24 cellular contexts compared by ENCODE assay signal in genomic region chr7:12321248-12321647, GRCh38.
DNase-seq lines count a peak whose midpoint lies in the region; TF ChIP-seq lines count a peak whose summit lies in the region.
"Had no signal": no experiment of that assay in that cellular context is flagged by ENCODE, and none has a peak within 500 bp of the region (broad histone marks: within the 10 kb centered on the region; RNA-seq: fewer than 3 reads in every experiment).

No MANE protein-coding gene starts in this region.

- no peaks in the 10 kb centered on the region for H3K9me3 ChIP-seq in neural progenitor cell (ENCODE audit: low read depth)
- H3K9me3 ChIP-seq: ovary, spleen had no signal

- no peaks in the 10 kb centered on the region for H3K4me1 ChIP-seq in neural progenitor cell
- H3K4me1 ChIP-seq: spleen had no signal

- H3K36me3 ChIP-seq in neural progenitor cell: no peaks in the 10 kb centered on the region
- H3K36me3 ChIP-seq: ovary, spleen had no signal

- H3K4me3 Mint-ChIP-seq in endothelial cell (ENCODE audit: unreplicated experiment) (no peak overlapping the region), neural progenitor cell (no peak overlapping the region)
- no peak overlapping the region for H3K4me3 Mint-ChIP-seq in activated naive CD4-positive, alpha-beta T cell treated with anti-CD3 and anti-CD28 coated beads, Interleukin-2, amount 10 ng/mL, durations not matched to agents 7 days and 5 days
- H3K4me3 Mint-ChIP-seq: IgD-negative memory B cell, nephron progenitor cell, type B pancreatic cell had no signal

- H3K9me3 Mint-ChIP-seq in endothelial cell (ENCODE audit: unreplicated experiment) (no peaks in the 10 kb centered on the region), neural progenitor cell (no peaks in the 10 kb centered on the region)
- H3K9me3 Mint-ChIP-seq in activated naive CD4-positive, alpha-beta T cell treated with anti-CD3 and anti-CD28 coated beads, Interleukin-2, amount 10 ng/mL, durations not matched to agents 7 days and 5 days: no peaks in the 10 kb centered on the region
- H3K9me3 Mint-ChIP-seq: IgD-negative memory B cell, nephron progenitor cell, type B pancreatic cell had no signal

- H3K4me1 Mint-ChIP-seq in endothelial cell (ENCODE audit: unreplicated experiment): peaks cover 15% of the 10 kb centered on the region
- H3K4me1 Mint-ChIP-seq in neural progenitor cell: no peaks in the 10 kb centered on the region
- no peaks in the 10 kb centered on the region for H3K4me1 Mint-ChIP-seq in activated naive CD4-positive, alpha-beta T cell treated with anti-CD3 and anti-CD28 coated beads, Interleukin-2, amount 10 ng/mL, durations not matched to agents 7 days and 5 days
- H3K4me1 Mint-ChIP-seq: IgD-negative memory B cell had no signal

- H3K79me2 ChIP-seq in neural progenitor cell (ENCODE audit: low read depth): no peaks in the 10 kb centered on the region

- no peaks in the 10 kb centered on the region for H3K27me3 ChIP-seq in neural progenitor cell
- H3K27me3 ChIP-seq: dorsolateral prefrontal cortex, ovary, spleen had no signal

- H2AFZ ChIP-seq in neural progenitor cell (replicated peaks): no peak overlapping the region

- no peaks in the 10 kb centered on the region for H3K27me3 Mint-ChIP-seq in endothelial cell (ENCODE audit: unreplicated experiment)
- peaks cover 2% of the 10 kb centered on the region for H3K27me3 Mint-ChIP-seq in neural progenitor cell (ENCODE audit: insufficient read depth, low read depth)
- H3K27me3 Mint-ChIP-seq in activated naive CD4-positive, alpha-beta T cell treated with anti-CD3 and anti-CD28 coated beads, Interleukin-2, amount 10 ng/mL, durations not matched to agents 7 days and 5 days: no peaks in the 10 kb centered on the region
- H3K27me3 Mint-ChIP-seq: type B pancreatic cell had no signal

- H3K36me3 Mint-ChIP-seq in endothelial cell (ENCODE audit: low read depth, unreplicated experiment) (no peaks in the 10 kb centered on the region), neural progenitor cell (no peaks in the 10 kb centered on the region)
- no peaks in the 10 kb centered on the region for H3K36me3 Mint-ChIP-seq in activated naive CD4-positive, alpha-beta T cell treated with anti-CD3 and anti-CD28 coated beads, Interleukin-2, amount 10 ng/mL, durations not matched to agents 7 days and 5 days
- H3K36me3 Mint-ChIP-seq: IgD-negative memory B cell, type B pancreatic cell had no signal

- H3K9ac ChIP-seq in neural progenitor cell: no peak overlapping the region

- H3K4me3 ChIP-seq in neural progenitor cell: no peak overlapping the region
- H3K4me3 ChIP-seq: dorsolateral prefrontal cortex, ovary, spleen had no signal

- no peak for TF ChIP-seq CTCF in endothelial cell (IDR thresholded peaks at IDR 0.05; ENCODE audit: unreplicated experiment)
- TF ChIP-seq CTCF in neural progenitor cell (IDR thresholded peaks at IDR 0.05): no peak

- no peaks in the 10 kb centered on the region for H4K20me1 ChIP-seq in neural progenitor cell (ENCODE audit: low read depth)

- no peak overlapping the region for H3K27ac ChIP-seq in neural progenitor cell
- H3K27ac ChIP-seq: dorsolateral prefrontal cortex, ovary, RWPE1, spleen had no signal

- DNase-seq in ELR (ENCODE audit: low read depth): peak; percentile 33
- DNase-seq in NCI-H69 (lab: John Stamatoyannopoulos, UW): peak; percentile 53
- no peak for DNase-seq in endothelial cell (ENCODE audit: low spot score)
- DNase-seq in neural progenitor cell (ENCODE audit: low spot score): no peak
- no peak for DNase-seq in NCI-H524 treated with DMSO at 0.1 percent for 48 hours (lab: John Stamatoyannopoulos, UW)
- no peak for DNase-seq in DMS153 (lab: John Stamatoyannopoulos, UW)
- DNase-seq in activated naive CD4-positive, alpha-beta T cell treated with anti-CD3 and anti-CD28 coated beads, Interleukin-2, amount 10 ng/mL, durations not matched to agents 7 days and 5 days: no peak
- DNase-seq: activated gamma-delta T cell, C1 segment of cervical spinal cord, dorsolateral prefrontal cortex, H7, head of caudate nucleus, kidney, NCI-H1048, NCI-H187 treated with DMSO at 0.1 percent for 48 hours, NCI-H526 treated with DMSO at 0.1 percent for 48 hours, nephron progenitor cell, ovary, retina, spleen, substantia nigra had no signal

- H3K4me2 ChIP-seq in neural progenitor cell: no peak overlapping the region

- peak overlapping the region; percentile 64 for H3K27ac Mint-ChIP-seq in endothelial cell (ENCODE audit: unreplicated experiment)
- peak overlapping the region; percentile 26 for H3K27ac Mint-ChIP-seq in neural progenitor cell
- H3K27ac Mint-ChIP-seq in activated naive CD4-positive, alpha-beta T cell treated with anti-CD3 and anti-CD28 coated beads, Interleukin-2, amount 10 ng/mL, durations not matched to agents 7 days and 5 days: no peak overlapping the region
- H3K27ac Mint-ChIP-seq: nephron progenitor cell, type B pancreatic cell had no signal

- CTCF ChIA-PET in activated naive CD4-positive, alpha-beta T cell treated with anti-CD3 and anti-CD28 coated beads, Interleukin-2, amount 10 ng/mL, durations not matched to agents 7 days and 5 days (lab: Charles Lee): interaction anchor here (2.2 kb wide), 1 partner anchor 254 kb away, joined by 32 read pairs; no protein-coding TSS in a partner anchor

- no peaks in the 10 kb centered on the region for H3F3A ChIP-seq in neural progenitor cell (ENCODE audit: low read depth)

Comparison
In these comparisons a context has a peak if more than half of its experiments do, and no peak if none do; other contexts are left out.
1. DNase-seq: peak in ELR (single experiment) and NCI-H69 (single experiment); none in endothelial cell (single experiment), neural progenitor cell (single experiment), NCI-H524 treated with DMSO at 0.1 percent for 48 hours (single experiment), DMS153 (single experiment) and activated naive CD4-positive, alpha-beta T cell treated with anti-CD3 and anti-CD28 coated beads, Interleukin-2, amount 10 ng/mL, durations not matched to agents 7 days and 5 days (single experiment).